ENCODE assay signal across 28 cellular contexts in the genomic region with DNA sequence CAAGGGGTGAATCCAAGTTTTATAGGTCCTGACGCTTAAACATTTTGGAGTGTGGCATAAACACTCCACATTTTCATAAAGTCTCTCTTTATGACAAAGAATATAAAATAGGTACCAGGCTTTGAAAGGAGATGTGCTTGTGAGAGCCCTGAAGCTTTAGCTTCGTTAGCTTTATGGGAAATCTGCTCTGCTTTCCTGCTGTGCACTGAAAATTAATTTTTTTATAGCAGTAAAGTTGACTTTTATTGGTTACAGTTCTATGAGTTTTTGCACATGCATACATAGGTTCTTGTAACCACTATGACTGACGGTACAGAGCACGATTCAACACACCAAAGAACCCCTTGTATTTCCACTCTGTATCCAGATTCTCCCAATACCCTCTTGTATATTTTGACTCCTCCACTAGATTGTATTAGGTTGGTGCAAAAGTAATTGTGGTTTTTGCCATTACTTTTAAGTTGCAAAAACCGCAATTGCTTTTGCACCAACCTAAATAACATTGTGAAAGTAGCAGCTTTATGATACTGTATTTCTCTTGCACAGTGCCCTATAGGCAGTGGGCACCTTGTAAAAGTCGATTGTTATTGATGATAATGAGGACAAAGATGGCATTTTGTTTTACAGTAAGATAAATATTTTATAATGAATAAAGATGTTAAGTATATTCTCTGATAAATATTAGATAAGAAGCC.
"Had no signal": no experiment of that assay in that cellular context is flagged by ENCODE, and none has a peak within 500 bp of the region (broad histone marks: within the 10 kb centered on the region; RNA-seq: fewer than 3 reads in every experiment).

No MANE protein-coding gene starts in this region.

- H2AFZ ChIP-seq: parathyroid adenoma had no signal

- H3K27ac Mint-ChIP-seq: natural killer cell treated with Interleukin-12 subunit alpha and Interleukin-12 subunit beta and Interleukin-15 and Interleukin-18, amount 100 ng/mL, for 72 hours; nephron progenitor cell; progenitor cell of endocrine pancreas; stimulated activated effector memory CD8-positive, alpha-beta T cell treated with anti-CD3 and anti-CD28 coated beads, Interleukin-12 subunit alpha, Interleukin-12 subunit beta, amount 100 ng/mL, for 72 hours; stimulated activated naive B cell treated with anti-CD40 and anti-IgM and Interleukin-4, amounts not matched to agents 10 μg/mL and 1 μg/mL and 100 μg/mL, for 72 hours; stimulated activated naive CD8-positive, alpha-beta T cell treated with anti-CD3 and anti-CD28 coated beads, Interleukin-15, Interleukin-2, amounts not matched to agents 100 ng/mL and 50 ng/mL, for 24 hours had no signal

- H3K4me1 ChIP-seq: parathyroid adenoma, psoas muscle, right lobe of liver, sigmoid colon, stomach, tibial nerve, vagina had no signal

- H3K79me2 ChIP-seq: parathyroid adenoma had no signal

- H3K9ac ChIP-seq: parathyroid adenoma had no signal

- H3K9me3 ChIP-seq: ovary, psoas muscle, right lobe of liver, sigmoid colon, stomach, thoracic aorta, thyroid gland, tibial nerve, upper lobe of left lung, vagina had no signal

- H3K9me3 Mint-ChIP-seq: natural killer cell treated with Interleukin-12 subunit alpha and Interleukin-12 subunit beta and Interleukin-15 and Interleukin-18, amount 100 ng/mL, for 72 hours; nephron progenitor cell; stimulated activated effector memory CD8-positive, alpha-beta T cell treated with anti-CD3 and anti-CD28 coated beads, Interleukin-12 subunit alpha, Interleukin-12 subunit beta, amount 100 ng/mL, for 72 hours; stimulated activated naive B cell treated with anti-CD40 and anti-IgM and Interleukin-4, amounts not matched to agents 10 μg/mL and 1 μg/mL and 100 μg/mL, for 72 hours; stimulated activated naive CD8-positive, alpha-beta T cell treated with anti-CD3 and anti-CD28 coated beads, Interleukin-15, Interleukin-2, amounts not matched to agents 100 ng/mL and 50 ng/mL, for 24 hours had no signal

- H3K4me3 ChIP-seq: ovary, psoas muscle, right lobe of liver, sigmoid colon, stomach, thoracic aorta, thyroid gland, tibial nerve, upper lobe of left lung, vagina had no signal

- H3K27ac ChIP-seq: ovary, parathyroid adenoma, psoas muscle, right lobe of liver, sigmoid colon, stomach, thoracic aorta, thyroid gland, tibial nerve, upper lobe of left lung, vagina had no signal

- ATAC-seq: natural killer cell treated with Interleukin-12 subunit alpha and Interleukin-12 subunit beta and Interleukin-15 and Interleukin-18, amount 100 ng/mL, for 72 hours; psoas muscle; right cardiac atrium; stimulated activated effector memory CD8-positive, alpha-beta T cell treated with anti-CD3 and anti-CD28 coated beads, Interleukin-12 subunit alpha, Interleukin-12 subunit beta, amount 100 ng/mL, for 72 hours; stimulated activated naive B cell treated with anti-CD40 and anti-IgM and Interleukin-4, amounts not matched to agents 10 μg/mL and 1 μg/mL and 100 μg/mL, for 72 hours had no signal

- H3K27me3 Mint-ChIP-seq: progenitor cell of endocrine pancreas; stimulated activated naive B cell treated with anti-CD40 and anti-IgM and Interleukin-4, amounts not matched to agents 10 μg/mL and 1 μg/mL and 100 μg/mL, for 72 hours had no signal

- H3K36me3 Mint-ChIP-seq: natural killer cell treated with Interleukin-12 subunit alpha and Interleukin-12 subunit beta and Interleukin-15 and Interleukin-18, amount 100 ng/mL, for 72 hours; stimulated activated effector memory CD8-positive, alpha-beta T cell treated with anti-CD3 and anti-CD28 coated beads, Interleukin-12 subunit alpha, Interleukin-12 subunit beta, amount 100 ng/mL, for 72 hours; stimulated activated naive B cell treated with anti-CD40 and anti-IgM and Interleukin-4, amounts not matched to agents 10 μg/mL and 1 μg/mL and 100 μg/mL, for 72 hours had no signal

- H3K36me3 ChIP-seq: ovary, right lobe of liver, sigmoid colon, stomach, thoracic aorta, thyroid gland, tibial nerve, upper lobe of left lung, vagina had no signal

- DNase-seq: nephron progenitor cell; occipital lobe; ovary; posterior cingulate gyrus; psoas muscle; right cardiac atrium; right lobe of liver; sigmoid colon; small intestine; stimulated activated CD4-positive, alpha-beta T cell treated with anti-CD3 and anti-CD28 coated beads, Interleukin-15, amount 100 ng/mL, for 24 hours; stimulated activated CD4-positive, alpha-beta T cell treated with anti-CD3 and anti-CD28 coated beads, Interleukin-2, amount 100 ng/mL, for 24 hours; stimulated activated CD4-positive, alpha-beta T cell treated with anti-CD3 and anti-CD28 coated beads, Interleukin-2, amount 100 ng/mL, for 48 hours; stimulated activated CD4-positive, alpha-beta T cell treated with anti-CD3 and anti-CD28 coated beads, Interleukin-4, amount 100 ng/mL, for 24 hours; stimulated activated naive B cell treated with anti-CD40 and anti-IgM and Interleukin-4, amounts not matched to agents 10 μg/mL and 1 μg/mL and 100 μg/mL, for 72 hours; stimulated activated naive CD4-positive, alpha-beta T cell treated with Interleukin-2 at 50 U/mL for 16 hours; stomach; thyroid gland; trophoblast cell; upper lobe of left lung had no signal

- H3K27me3 ChIP-seq: ovary, right lobe of liver, sigmoid colon, stomach, thyroid gland, tibial nerve, upper lobe of left lung, vagina had no signal

- H3K4me1 Mint-ChIP-seq: nephron progenitor cell; neural crest cell; stimulated activated effector memory CD8-positive, alpha-beta T cell treated with anti-CD3 and anti-CD28 coated beads, Interleukin-12 subunit alpha, Interleukin-12 subunit beta, amount 100 ng/mL, for 72 hours; stimulated activated naive B cell treated with anti-CD40 and anti-IgM and Interleukin-4, amounts not matched to agents 10 μg/mL and 1 μg/mL and 100 μg/mL, for 72 hours had no signal

- H3K4me3 Mint-ChIP-seq: natural killer cell treated with Interleukin-12 subunit alpha and Interleukin-12 subunit beta and Interleukin-15 and Interleukin-18, amount 100 ng/mL, for 72 hours; nephron progenitor cell; neural crest cell; stimulated activated effector memory CD8-positive, alpha-beta T cell treated with anti-CD3 and anti-CD28 coated beads, Interleukin-12 subunit alpha, Interleukin-12 subunit beta, amount 100 ng/mL, for 72 hours; stimulated activated naive B cell treated with anti-CD40 and anti-IgM and Interleukin-4, amounts not matched to agents 10 μg/mL and 1 μg/mL and 100 μg/mL, for 72 hours; stimulated activated naive CD8-positive, alpha-beta T cell treated with anti-CD3 and anti-CD28 coated beads, Interleukin-15, Interleukin-2, amounts not matched to agents 100 ng/mL and 50 ng/mL, for 24 hours had no signal
